In the genomic region with DNA sequence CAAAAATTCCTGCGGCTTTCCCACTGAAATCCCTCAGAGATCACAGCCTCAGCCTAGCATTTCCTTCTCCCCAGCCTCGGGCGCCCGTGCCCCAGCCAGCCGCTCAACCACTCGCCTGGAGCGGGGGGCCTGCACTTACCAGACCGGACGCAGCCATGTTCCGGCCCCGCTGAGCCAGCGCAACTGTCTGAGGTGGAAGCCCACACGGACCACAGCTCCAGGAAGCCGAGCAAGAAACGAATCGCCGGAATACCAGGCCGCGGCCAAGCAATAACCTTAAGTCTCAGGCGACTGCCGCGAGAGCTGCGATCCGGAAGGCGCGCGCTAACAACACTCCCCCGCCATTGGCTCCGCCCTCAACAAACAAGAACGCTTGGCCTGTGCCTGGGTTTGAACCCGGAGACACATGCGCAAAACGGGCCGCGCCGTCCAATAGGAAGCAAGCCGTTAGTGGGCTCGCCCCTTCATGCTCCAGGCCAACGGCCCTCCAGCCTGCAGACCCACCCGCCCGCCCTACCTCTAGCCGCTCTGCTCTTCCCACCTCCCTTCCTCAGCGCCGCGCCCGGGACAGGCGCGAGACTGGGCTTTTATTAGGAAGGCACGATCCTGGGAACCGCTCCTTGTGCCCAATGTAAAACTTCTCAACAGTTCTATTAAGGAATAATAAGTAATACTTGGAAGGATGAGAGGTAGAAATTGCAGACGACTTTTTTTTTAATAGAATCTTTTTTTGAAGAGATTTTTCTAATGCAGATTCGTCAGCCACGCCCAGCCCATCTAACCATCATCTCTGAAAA, we compare ENCODE assay signal across 8 cellular contexts. TPM values are rescaled to one million over a fixed set of nuclear protein-coding genes. Genes with fewer than 3 reads are reported as not detected.
DNase-seq lines count a peak whose midpoint lies in the region; TF ChIP-seq lines count a peak whose summit lies in the region.

A gene with protein sequence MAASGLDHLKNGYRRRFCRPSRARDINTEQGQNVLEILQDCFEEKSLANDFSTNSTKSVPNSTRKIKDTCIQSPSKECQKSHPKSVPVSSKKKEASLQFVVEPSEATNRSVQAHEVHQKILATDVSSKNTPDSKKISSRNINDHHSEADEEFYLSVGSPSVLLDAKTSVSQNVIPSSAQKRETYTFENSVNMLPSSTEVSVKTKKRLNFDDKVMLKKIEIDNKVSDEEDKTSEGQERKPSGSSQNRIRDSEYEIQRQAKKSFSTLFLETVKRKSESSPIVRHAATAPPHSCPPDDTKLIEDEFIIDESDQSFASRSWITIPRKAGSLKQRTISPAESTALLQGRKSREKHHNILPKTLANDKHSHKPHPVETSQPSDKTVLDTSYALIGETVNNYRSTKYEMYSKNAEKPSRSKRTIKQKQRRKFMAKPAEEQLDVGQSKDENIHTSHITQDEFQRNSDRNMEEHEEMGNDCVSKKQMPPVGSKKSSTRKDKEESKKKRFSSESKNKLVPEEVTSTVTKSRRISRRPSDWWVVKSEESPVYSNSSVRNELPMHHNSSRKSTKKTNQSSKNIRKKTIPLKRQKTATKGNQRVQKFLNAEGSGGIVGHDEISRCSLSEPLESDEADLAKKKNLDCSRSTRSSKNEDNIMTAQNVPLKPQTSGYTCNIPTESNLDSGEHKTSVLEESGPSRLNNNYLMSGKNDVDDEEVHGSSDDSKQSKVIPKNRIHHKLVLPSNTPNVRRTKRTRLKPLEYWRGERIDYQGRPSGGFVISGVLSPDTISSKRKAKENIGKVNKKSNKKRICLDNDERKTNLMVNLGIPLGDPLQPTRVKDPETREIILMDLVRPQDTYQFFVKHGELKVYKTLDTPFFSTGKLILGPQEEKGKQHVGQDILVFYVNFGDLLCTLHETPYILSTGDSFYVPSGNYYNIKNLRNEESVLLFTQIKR (minus strand): TSS at position 305 of the 797 bp plus-strand sequence. CDS start 148 bp downstream, at position 157.

- H3K9ac ChIP-seq in ES-I3 (ENCODE audit: low read depth, low read length) (peak within 1 kb of the TSS; percentile 94), MM.1S (ENCODE audit: low read length) (peak within 1 kb of the TSS; percentile 87), stomach smooth muscle (ENCODE audit: low read length in 2 of 2) (peak within 1 kb of the TSS; percentile 86 to 97)

- peak within 1 kb of the TSS; percentile 81 for H3K27ac ChIP-seq in MM.1S (ENCODE audit: low read length)
- H3K27ac ChIP-seq in stomach smooth muscle (ENCODE audit: low read length), result peak within 1 kb of the TSS; percentile 85

- H3K4me1 ChIP-seq in ES-I3 (ENCODE audit: insufficient read depth, low read length) (peaks cover 4% of the 10 kb centered on the region; the same call in 1 of the 2 replicates), HAP-1 (peaks cover 4% of the 10 kb centered on the region), MM.1S (ENCODE audit: low read length) (peaks cover 9% of the 10 kb centered on the region), stomach smooth muscle (ENCODE audit: control insufficient read depth, insufficient read depth, low read length) (no peaks in the 10 kb centered on the region)

- no peaks in the 10 kb centered on the region for H3K9me3 Mint-ChIP-seq in neural crest cell

- peak; percentile 97 for DNase-seq in HAP-1 (ENCODE audit: low spot score in 2 of 2)
- peak; percentile 99 for DNase-seq in MM.1S
- peak; percentile 83 for DNase-seq in SIG-M5 (lab: John Stamatoyannopoulos, UW)
- DNase-seq in activated gamma-delta T cell (lab: John Stamatoyannopoulos, UW), result peak; percentile 77
- peak; percentile 98 for DNase-seq in fibroblast of villous mesenchyme (ENCODE audit: low read depth)
- DNase-seq in neural crest cell (ENCODE audit: low read depth, low spot score), result peak; percentile 89

- H3K4me3 ChIP-seq in HAP-1 (peak within 1 kb of the TSS; percentile 88), MM.1S (ENCODE audit: low read length) (peak within 1 kb of the TSS; percentile 93), fibroblast of villous mesenchyme (ENCODE audit: low read depth, low read length) (peak within 1 kb of the TSS; percentile 83), stomach smooth muscle (ENCODE audit: low read length in 2 of 2) (peak within 1 kb of the TSS; percentile 84 to 94)

- no peaks in the 10 kb centered on the region for H3K36me3 ChIP-seq in ES-I3 (ENCODE audit: insufficient read depth, low read length)
- peaks cover 8% of the 10 kb centered on the region; the same call in 1 of the 2 replicates for H3K36me3 ChIP-seq in HAP-1 (replicated peaks)
- no peaks in the 10 kb centered on the region; the same call in none of the 2 replicates for H3K36me3 ChIP-seq in MM.1S (replicated peaks; ENCODE audit: insufficient read depth, low read length)
- H3K36me3 ChIP-seq in stomach smooth muscle (ENCODE audit: control insufficient read depth in 2 of 2, insufficient read depth in 2 of 2, low read length in 2 of 2), result peaks cover 0 to 5% of the 10 kb centered on the region in 2 donors

- H2AFZ ChIP-seq in MM.1S (ENCODE audit: low read length), result peak within 1 kb of the TSS; percentile 81

- no peaks in the 10 kb centered on the region for H3K27me3 Mint-ChIP-seq in neural crest cell (ENCODE audit: low read depth)

- peak within 1 kb of the TSS; percentile 97 for H3K4me3 Mint-ChIP-seq in neural crest cell

- no peaks in the 10 kb centered on the region for H4K20me1 ChIP-seq in MM.1S (ENCODE audit: insufficient read depth, low read length)

- TF ChIP-seq CTCF in MM.1S (IDR thresholded peaks at IDR 0.05; ENCODE audit: low read length) (no peak), fibroblast of villous mesenchyme (IDR thresholded peaks at IDR 0.05; ENCODE audit: insufficient read depth, low read depth, low read length) (no peak), neural crest cell (conservative IDR thresholded peaks at IDR 0.05) (no peak)

- H3K27ac Mint-ChIP-seq in neural crest cell (ENCODE audit: unreplicated experiment), result peak within 1 kb of the TSS; percentile 98

- peaks cover 12% of the 10 kb centered on the region for H3F3A ChIP-seq in MM.1S (ENCODE audit: insufficient read depth, low read length)

- in situ Hi-C loops in HAP-1 (cut with MboI; ENCODE audit: low sequenced_read_pairs), result no loop called here

- peaks cover 34% of the 10 kb centered on the region for H3K4me1 Mint-ChIP-seq in neural crest cell

- H3K36me3 Mint-ChIP-seq in neural crest cell (ENCODE audit: low read depth), result no peaks in the 10 kb centered on the region

- H3K27me3 ChIP-seq in HAP-1 (ENCODE audit: low read depth), result no peaks in the 10 kb centered on the region
- H3K27me3 ChIP-seq in MM.1S (replicated peaks; ENCODE audit: insufficient read depth, low read length), result no peaks in the 10 kb centered on the region
- H3K27me3 ChIP-seq in stomach smooth muscle (ENCODE audit: control insufficient read depth in 1 of 2, insufficient read depth in 2 of 2, low read length in 2 of 2), result no peaks in the 10 kb centered on the region

- H3K9me2 ChIP-seq in MM.1S (replicated peaks; ENCODE audit: insufficient read depth, low read length), result no peaks in the 10 kb centered on the region

- H3K4me2 ChIP-seq in MM.1S (ENCODE audit: low read depth, low read length), result peak within 1 kb of the TSS; percentile 63

- peaks cover 41% of the 10 kb centered on the region for H3K79me2 ChIP-seq in MM.1S (ENCODE audit: low read length)

- no peaks in the 10 kb centered on the region for H3K9me3 ChIP-seq in ES-I3 (ENCODE audit: control insufficient read depth, insufficient read depth, low read length)
- no peaks in the 10 kb centered on the region for H3K9me3 ChIP-seq in HAP-1
- no peaks in the 10 kb centered on the region for H3K9me3 ChIP-seq in MM.1S (replicated peaks; ENCODE audit: insufficient read depth, low read length)
- H3K9me3 ChIP-seq in stomach smooth muscle (ENCODE audit: control insufficient read depth in 2 of 2, low read length in 2 of 2), result no peaks in the 10 kb centered on the region

RNA-seq across cellular contexts. Expression of the gene that starts here (rescaled TPM):
- total RNA-seq in fibroblast of villous mesenchyme, result 17.4 and 18.1 TPM in 2 replicates
- total RNA-seq in neural crest cell, result 25.9 and 28.7 TPM in 2 replicates

Comparison
In these comparisons a context has a peak if more than half of its experiments do, and no peak if none do; other contexts are left out.
1. Peak in every context shown above with its lines: DNase-seq, H3K4me3 ChIP-seq and H3K27ac ChIP-seq.